In genomic region chr11:105296806-105297205, GRCh38 we compare ENCODE assay signal across 15 cellular contexts.
"Had no signal": no experiment of that assay in that cellular context is flagged by ENCODE, and none has a peak within 500 bp of the region (broad histone marks: within the 10 kb centered on the region; RNA-seq: fewer than 3 reads in every experiment).

No MANE protein-coding gene starts in this region.

- H2AFZ ChIP-seq: parathyroid adenoma had no signal

- H3K4me3 ChIP-seq: adrenal gland, gastroesophageal sphincter, sigmoid colon, spleen, transverse colon, vagina had no signal

- ATAC-seq: gastroesophageal sphincter; left lobe of liver; stimulated activated memory B cell treated with anti-CD40 and anti-IgM and Interleukin-4, amounts not matched to agents 10 μg/mL and 1 μg/mL and 100 μg/mL, for 72 hours; T-cell had no signal

- H3K27ac Mint-ChIP-seq: activated T-helper 1 cell treated with anti-CD3 and anti-CD28 coated beads, Interleukin-12 subunit alpha, Interleukin-12 subunit beta, Interleukin-2, Interleukin-4 antibody, amounts not matched to agents 30 ng/mL and 10 ng/mL and 1 ng/mL, durations not matched to agents 14 hours and 24 hours and 36 hours; stimulated activated memory B cell treated with anti-CD40 and anti-IgM and Interleukin-4, amounts not matched to agents 10 μg/mL and 1 μg/mL and 100 μg/mL, for 72 hours; T-cell had no signal

- H3K4me1 Mint-ChIP-seq: stimulated activated memory B cell treated with anti-CD40 and anti-IgM and Interleukin-4, amounts not matched to agents 10 μg/mL and 1 μg/mL and 100 μg/mL, for 72 hours had no signal

- H3K36me3 Mint-ChIP-seq: stimulated activated memory B cell treated with anti-CD40 and anti-IgM and Interleukin-4, amounts not matched to agents 10 μg/mL and 1 μg/mL and 100 μg/mL, for 72 hours; T-cell had no signal

- DNase-seq: activated naive CD4-positive, alpha-beta T cell treated with Interleukin-2 at 50 U/mL for 16 hours; adrenal gland; erythroblast; sigmoid colon; spleen; T-cell; T-helper 9 cell; transverse colon had no signal

- H3K27me3 Mint-ChIP-seq: stimulated activated memory B cell treated with anti-CD40 and anti-IgM and Interleukin-4, amounts not matched to agents 10 μg/mL and 1 μg/mL and 100 μg/mL, for 72 hours had no signal

- H3K9ac ChIP-seq: parathyroid adenoma had no signal

- H3K9me3 ChIP-seq: adrenal gland, gastroesophageal sphincter, neutrophil, sigmoid colon, transverse colon, vagina had no signal

- H3K4me1 ChIP-seq: adrenal gland, gastroesophageal sphincter, parathyroid adenoma, sigmoid colon, spleen, transverse colon, vagina had no signal

- H3K4me3 Mint-ChIP-seq: activated T-helper 1 cell treated with anti-CD3 and anti-CD28 coated beads, Interleukin-12 subunit alpha, Interleukin-12 subunit beta, Interleukin-2, Interleukin-4 antibody, amounts not matched to agents 30 ng/mL and 10 ng/mL and 1 ng/mL, durations not matched to agents 14 hours and 24 hours and 36 hours; stimulated activated memory B cell treated with anti-CD40 and anti-IgM and Interleukin-4, amounts not matched to agents 10 μg/mL and 1 μg/mL and 100 μg/mL, for 72 hours; T-cell had no signal

- H3K36me3 ChIP-seq: adrenal gland, gastroesophageal sphincter, neutrophil, sigmoid colon, spleen, transverse colon, vagina had no signal

- H3K27me3 ChIP-seq: adrenal gland, gastroesophageal sphincter, neutrophil, sigmoid colon, spleen, transverse colon, vagina had no signal

- H3K27ac ChIP-seq: adrenal gland, gastroesophageal sphincter, neutrophil, parathyroid adenoma, sigmoid colon, spleen, transverse colon, vagina had no signal
